Comparison of ENCODE assay signal across 11 cellular contexts in the genomic region with DNA sequence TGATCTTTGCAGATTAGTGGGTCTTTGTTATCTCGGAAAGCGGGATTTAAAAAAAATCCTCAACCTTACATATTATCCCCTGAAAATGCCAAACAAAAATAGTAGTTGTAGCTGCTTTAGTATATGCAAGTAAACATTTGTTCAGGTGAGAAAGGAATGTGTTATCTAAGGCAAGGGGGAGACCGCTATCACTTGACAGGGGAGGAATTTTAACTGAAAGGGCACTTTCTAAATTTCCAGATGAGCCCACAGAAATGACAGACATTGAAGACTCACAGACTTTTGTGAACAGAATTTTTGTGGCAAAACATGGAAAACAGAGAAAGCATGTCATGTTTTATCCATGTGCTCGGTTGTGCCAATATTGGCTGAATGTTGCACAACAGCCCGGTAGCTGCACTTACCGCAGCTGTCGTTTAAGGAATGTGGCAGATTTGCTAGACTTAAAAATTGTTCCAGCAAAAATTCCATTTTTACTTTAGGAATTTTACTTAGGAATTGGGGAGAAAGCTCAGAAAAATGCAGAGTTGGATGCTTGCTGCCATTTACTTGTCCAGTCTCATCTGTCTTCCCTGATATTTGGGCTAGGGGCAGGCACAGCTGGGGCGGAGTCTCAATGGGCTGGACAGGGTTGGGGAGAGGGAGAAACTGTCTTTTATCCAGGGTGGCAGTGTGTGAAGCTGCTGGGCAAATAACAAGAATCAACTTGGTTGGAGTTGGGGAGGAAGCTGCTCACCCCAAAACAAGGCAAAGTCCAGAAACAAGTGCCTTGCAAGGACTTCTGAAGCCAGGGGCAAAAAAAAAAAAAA.
DNase-seq lines count a peak whose midpoint lies in the region; ATAC-seq and TF ChIP-seq lines count a peak whose summit lies in the region.
"Had no signal": no experiment of that assay in that cellular context is flagged by ENCODE, and none has a peak within 500 bp of the region (broad histone marks: within the 10 kb centered on the region; RNA-seq: fewer than 3 reads in every experiment).

No MANE protein-coding gene starts in this region.

- 49 to 59% methylated on average over 8 of the region's 8 CpGs for WGBS in heart right ventricle, 2 donors

- H3K27me3 Mint-ChIP-seq in endothelial cell (ENCODE audit: unreplicated experiment): no peaks in the 10 kb centered on the region
- H3K27me3 Mint-ChIP-seq in immature natural killer cell (ENCODE audit: low read depth in 3 of 3): peaks cover 0 to 6% (median 5%) of the 10 kb centered on the region in 3 donors

- no peaks in the 10 kb centered on the region for H3K4me1 Mint-ChIP-seq in endothelial cell (ENCODE audit: unreplicated experiment)
- no peaks in the 10 kb centered on the region for H3K4me1 Mint-ChIP-seq in immature natural killer cell

- H3K4me3 ChIP-seq in heart right ventricle: no peak overlapping the region

- H3K36me3 Mint-ChIP-seq in endothelial cell (ENCODE audit: low read depth, unreplicated experiment): no peaks in the 10 kb centered on the region
- H3K36me3 Mint-ChIP-seq in immature natural killer cell: no peaks in the 10 kb centered on the region

- no peak overlapping the region for H3K27ac Mint-ChIP-seq in endothelial cell (ENCODE audit: unreplicated experiment)
- no peak overlapping the region for H3K27ac Mint-ChIP-seq in immature natural killer cell

- H3K27me3 ChIP-seq in heart right ventricle: peaks cover 0 to 14% (median 0%) of the 10 kb centered on the region in 7 donors

- H3K36me3 ChIP-seq in ES-I3 (ENCODE audit: insufficient read depth, low read length) (no peaks in the 10 kb centered on the region), heart right ventricle (no peaks in the 10 kb centered on the region)

- H3K9me3 ChIP-seq in ES-I3 (ENCODE audit: control insufficient read depth, insufficient read depth, low read length): no peaks in the 10 kb centered on the region
- no peaks in the 10 kb centered on the region for H3K9me3 ChIP-seq in heart right ventricle

- peak overlapping the region in 6 of 10 donors; percentile 74 to 88 (median 82) for H3K27ac ChIP-seq in heart right ventricle

- peak overlapping the region; percentile 16; the same call in 1 of the 2 replicates for H3K9ac ChIP-seq in ES-I3 (ENCODE audit: low read depth, low read length)

- DNase-seq in heart right ventricle (no peak), retina (peak; percentile 6), endothelial cell (ENCODE audit: low spot score) (no peak), immature natural killer cell (no peak), islet precursor cell (no peak)
- DNase-seq: activated T-cell treated with anti-CD3 and anti-CD28 coated beads for 4 hours, cerebellar nuclear complex, NCI-H446 had no signal

- ATAC-seq in SK-N-SH treated with all-trans-retinoic acid at 6 μM for 48 hours: peak; percentile 58
- ATAC-seq in heart right ventricle: peak in 2 of 8 donors; percentile 14 to 28
- no peak for ATAC-seq in HG03521 (IDR thresholded peaks at IDR 0.05; ENCODE audit: unreplicated experiment)

- H3K4me3 Mint-ChIP-seq in endothelial cell (ENCODE audit: unreplicated experiment) (no peak overlapping the region), immature natural killer cell (no peak overlapping the region)

- intact Hi-C loops in heart right ventricle (cut with DNase I): loop anchor here in 2 of 10 donors (5.0 kb wide), 1 partner anchor 94 kb away; a partner anchor contains a TSS

- no peak for TF ChIP-seq CTCF in heart right ventricle (IDR thresholded peaks at IDR 0.05)
- no peak for TF ChIP-seq CTCF in endothelial cell (IDR thresholded peaks at IDR 0.05; ENCODE audit: unreplicated experiment)

- peaks cover 23% of the 10 kb centered on the region for H3K4me1 ChIP-seq in ES-I3 (ENCODE audit: insufficient read depth, low read length)
- H3K4me1 ChIP-seq in heart right ventricle: peaks cover 0 to 29% (median 9%) of the 10 kb centered on the region in 9 donors

- H3K9me3 Mint-ChIP-seq in endothelial cell (ENCODE audit: unreplicated experiment): no peaks in the 10 kb centered on the region
- peaks cover 0 to 2% (median 0%) of the 10 kb centered on the region in 6 donors for H3K9me3 Mint-ChIP-seq in immature natural killer cell

TF ChIP-seq in SK-N-SH treated with all-trans-retinoic acid at 6 μM for 48 hours, 23 proteins besides CTCF, POLR2A, EP300 and RAD21:
- TF ChIP-seq ISL1 (CRISPR knock-in tag; IDR thresholded peaks at IDR 0.05) (peak; percentile 16; the same call in 1 of the 2 replicates), ARNTL (CRISPR knock-in tag; IDR thresholded peaks at IDR 0.05; ENCODE audit: borderline replicate concordance, low read depth) (no peak)
